Comparison of ENCODE assay signal across 1 cellular context in genomic region chr20:37396520-37397075, GRCh38.
TF ChIP-seq lines count a peak whose summit lies in the region.

No MANE protein-coding gene starts in this region.

TF ChIP-seq in WTC11, 78 proteins besides CTCF, POLR2A, EP300 and RAD21 (continued from another document):
- no peak for TF ChIP-seq ZNF425 (CRISPR knock-in tag; conservative IDR thresholded peaks at IDR 0.05)
